In genomic region chr2:232597362-232598079, GRCh38 we compare ENCODE assay signal across 39 cellular contexts. TPM values are rescaled to one million over a fixed set of nuclear protein-coding genes. Genes with fewer than 3 reads are reported as not detected.
"Had no signal": no experiment of that assay in that cellular context is flagged by ENCODE, and none has a peak within 500 bp of the region (broad histone marks: within the 10 kb centered on the region; RNA-seq: fewer than 3 reads in every experiment).

No MANE protein-coding gene starts in this region.

- ATAC-seq: activated CD4-positive, alpha-beta T cell treated with anti-CD3 and anti-CD28 coated beads for 36 hours; activated CD4-positive, CD25-positive, alpha-beta regulatory T cell treated with anti-CD3 and anti-CD28 coated beads, Interleukin-2, amount 50 U/mL, for 24 hours; activated naive CD4-positive, alpha-beta T cell treated with anti-CD3 and anti-CD28 coated beads, Interleukin-2, amount 50 U/mL, for 72 hours; activated T-cell treated with anti-CD3 and anti-CD28 coated beads, Interleukin-2, amount 50 U/mL, for 4 hours; activated T-cell treated with anti-CD3 and anti-CD28 coated beads, Interleukin-2, amount 50 U/mL, for 72 hours; activated T-helper 17 cell treated with anti-CD3 and anti-CD28 coated beads, Interleukin-2, amount 50 U/mL, for 72 hours; body of pancreas had no signal

- H3K36me3 Mint-ChIP-seq: activated naive CD4-positive, alpha-beta T cell treated with anti-CD3 and anti-CD28 coated beads, Interleukin-2, amount 50 U/mL, for 72 hours; activated naive CD8-positive, alpha-beta T cell treated with anti-CD3 and anti-CD28 coated beads for 36 hours had no signal

- H3K27me3 ChIP-seq: adrenal gland, body of pancreas, brain microvascular endothelial cell, breast epithelium had no signal

- FAIRE-seq: astrocyte, TTC549 had no signal

- H3K4me1 ChIP-seq: body of pancreas, breast epithelium had no signal

- H3K27me3 Mint-ChIP-seq: activated CD4-positive, alpha-beta memory T cell treated with anti-CD3 and anti-CD28 coated beads, Interleukin-2, amount 10 ng/mL, durations not matched to agents 7 days and 5 days; activated CD4-positive, alpha-beta T cell treated with anti-CD3 and anti-CD28 coated beads for 36 hours; activated CD4-positive, alpha-beta T cell treated with anti-CD3 and anti-CD28 coated beads, Interleukin-2, amount 10 ng/mL, durations not matched to agents 7 days and 5 days; activated naive CD8-positive, alpha-beta T cell treated with anti-CD3 and anti-CD28 coated beads for 36 hours; activated T-helper 17 cell treated with anti-CD3 and anti-CD28 coated beads, Interleukin-2, amount 50 U/mL, for 72 hours had no signal

- H3K27ac ChIP-seq: adrenal gland, body of pancreas, brain microvascular endothelial cell, breast epithelium, VCaP had no signal

- H3K4me3 ChIP-seq: adrenal gland, body of pancreas, breast epithelium had no signal

- DNase-seq: activated CD4-positive, alpha-beta memory T cell treated with anti-CD3 and anti-CD28 coated beads, Interleukin-2, amount 10 ng/mL, durations not matched to agents 7 days and 5 days; activated CD4-positive, alpha-beta T cell treated with anti-CD3 and anti-CD28 coated beads for 1 hour; activated CD4-positive, alpha-beta T cell treated with anti-CD3 and anti-CD28 coated beads for 36 hours; activated CD4-positive, alpha-beta T cell treated with anti-CD3 and anti-CD28 coated beads for 48 hours; activated CD4-positive, alpha-beta T cell treated with anti-CD3 and anti-CD28 coated beads, Interleukin-2, amount 10 ng/mL, durations not matched to agents 7 days and 5 days; activated CD4-positive, alpha-beta T cell treated with anti-CD3 and anti-CD28 coated beads, Interleukin-2, amount 50 U/mL, for 48 hours; activated CD4-positive, CD25-positive, alpha-beta regulatory T cell; activated CD8-positive, alpha-beta memory T cell treated with anti-CD3 and anti-CD28 coated beads, Interleukin-2, amount 50 U/mL, for 4 hours; activated gamma-delta T cell treated with Interleukin-2 at 50 U/mL for 16 hours; activated naive CD4-positive, alpha-beta T cell; activated naive CD4-positive, alpha-beta T cell treated with anti-CD3 and anti-CD28 coated beads for 36 hours; activated naive CD4-positive, alpha-beta T cell treated with anti-CD3 and anti-CD28 coated beads, Interleukin-2, amount 50 U/mL, for 16 hours; activated naive CD8-positive, alpha-beta T cell treated with anti-CD3 and anti-CD28 coated beads for 36 hours; activated T-cell treated with anti-CD3 and anti-CD28 coated beads for 4 hours; activated T-cell treated with anti-CD3 and anti-CD28 coated beads, Interleukin-2, amount 50 U/mL, for 1 hour; activated T-cell treated with anti-CD3 and anti-CD28 coated beads, Interleukin-2, amount 50 U/mL, for 4 hours; activated T-cell treated with anti-CD3 and anti-CD28 coated beads, Interleukin-2, amount 50 U/mL, for 72 hours; adrenal gland; amniotic stem cell; body of pancreas; brain microvascular endothelial cell; central memory CD4-positive, alpha-beta T cell; T-helper 1 cell; T-helper 2 cell; T-helper 9 cell had no signal

- H3K27ac Mint-ChIP-seq: activated CD4-positive, alpha-beta memory T cell treated with anti-CD3 and anti-CD28 coated beads, Interleukin-2, amount 10 ng/mL, durations not matched to agents 7 days and 5 days; activated CD4-positive, alpha-beta T cell treated with anti-CD3 and anti-CD28 coated beads for 36 hours; activated CD4-positive, alpha-beta T cell treated with anti-CD3 and anti-CD28 coated beads, Interleukin-2, amount 10 ng/mL, durations not matched to agents 7 days and 5 days; activated naive CD4-positive, alpha-beta T cell treated with anti-CD3 and anti-CD28 coated beads for 36 hours; activated naive CD4-positive, alpha-beta T cell treated with anti-CD3 and anti-CD28 coated beads, Interleukin-2, amount 50 U/mL, for 72 hours; activated naive CD8-positive, alpha-beta T cell treated with anti-CD3 and anti-CD28 coated beads for 36 hours; activated T-cell treated with anti-CD3 and anti-CD28 coated beads, Interleukin-2, amount 50 U/mL, for 72 hours; activated T-helper 1 cell treated with anti-CD3 and anti-CD28 coated beads, Interleukin-12 subunit alpha, Interleukin-12 subunit beta, Interleukin-2, Interleukin-4 antibody, amounts not matched to agents 30 ng/mL and 10 ng/mL and 1 ng/mL, durations not matched to agents 14 hours and 24 hours and 36 hours; activated T-helper 17 cell treated with anti-CD3 and anti-CD28 coated beads, Interleukin-2, amount 50 U/mL, for 72 hours; T-helper 1 cell treated with Interleukin-12 subunit alpha and Interleukin-12 subunit beta and Interleukin-4 antibody, amounts not matched to agents 30 μg/mL and 1 μg/mL, for 36 hours; T-helper 2 cell treated with Interferon-gamma antibody and Interleukin-4, amounts not matched to agents 5 μg/mL and 100 μg/mL, for 36 hours had no signal

- H3K36me3 ChIP-seq: adrenal gland, brain microvascular endothelial cell, breast epithelium had no signal

- H3K4me3 Mint-ChIP-seq: activated CD4-positive, alpha-beta memory T cell treated with anti-CD3 and anti-CD28 coated beads, Interleukin-2, amount 10 ng/mL, durations not matched to agents 7 days and 5 days; activated CD4-positive, alpha-beta T cell treated with anti-CD3 and anti-CD28 coated beads for 36 hours; activated CD4-positive, alpha-beta T cell treated with anti-CD3 and anti-CD28 coated beads, Interleukin-2, amount 10 ng/mL, durations not matched to agents 7 days and 5 days; activated naive CD4-positive, alpha-beta T cell treated with anti-CD3 and anti-CD28 coated beads for 36 hours; activated naive CD8-positive, alpha-beta T cell treated with anti-CD3 and anti-CD28 coated beads for 36 hours; activated T-cell treated with anti-CD3 and anti-CD28 coated beads, Interleukin-2, amount 50 U/mL, for 4 hours; activated T-cell treated with anti-CD3 and anti-CD28 coated beads, Interleukin-2, amount 50 U/mL, for 72 hours; activated T-helper 1 cell treated with anti-CD3 and anti-CD28 coated beads, Interleukin-12 subunit alpha, Interleukin-12 subunit beta, Interleukin-2, Interleukin-4 antibody, amounts not matched to agents 30 ng/mL and 10 ng/mL and 1 ng/mL, durations not matched to agents 14 hours and 24 hours and 36 hours; activated T-helper 17 cell treated with anti-CD3 and anti-CD28 coated beads, Interleukin-2, amount 50 U/mL, for 72 hours; T-helper 1 cell treated with Interleukin-12 subunit alpha and Interleukin-12 subunit beta and Interleukin-4 antibody, amounts not matched to agents 30 μg/mL and 1 μg/mL, for 36 hours; T-helper 2 cell treated with Interferon-gamma antibody and Interleukin-4, amounts not matched to agents 5 μg/mL and 100 μg/mL, for 36 hours had no signal

- H3K9me3 Mint-ChIP-seq: activated CD4-positive, alpha-beta memory T cell treated with anti-CD3 and anti-CD28 coated beads, Interleukin-2, amount 10 ng/mL, durations not matched to agents 7 days and 5 days; activated CD4-positive, alpha-beta T cell treated with anti-CD3 and anti-CD28 coated beads, Interleukin-2, amount 10 ng/mL, durations not matched to agents 7 days and 5 days; activated naive CD4-positive, alpha-beta T cell treated with anti-CD3 and anti-CD28 coated beads, Interleukin-2, amount 50 U/mL, for 72 hours; activated naive CD8-positive, alpha-beta T cell treated with anti-CD3 and anti-CD28 coated beads for 36 hours; activated T-cell treated with anti-CD3 and anti-CD28 coated beads, Interleukin-2, amount 50 U/mL, for 4 hours; activated T-cell treated with anti-CD3 and anti-CD28 coated beads, Interleukin-2, amount 50 U/mL, for 72 hours; activated T-helper 1 cell treated with anti-CD3 and anti-CD28 coated beads, Interleukin-12 subunit alpha, Interleukin-12 subunit beta, Interleukin-2, Interleukin-4 antibody, amounts not matched to agents 30 ng/mL and 10 ng/mL and 1 ng/mL, durations not matched to agents 14 hours and 24 hours and 36 hours; activated T-helper 17 cell treated with anti-CD3 and anti-CD28 coated beads, Interleukin-2, amount 50 U/mL, for 72 hours; T-helper 1 cell treated with Interleukin-12 subunit alpha and Interleukin-12 subunit beta and Interleukin-4 antibody, amounts not matched to agents 30 μg/mL and 1 μg/mL, for 36 hours; T-helper 2 cell treated with Interferon-gamma antibody and Interleukin-4, amounts not matched to agents 5 μg/mL and 100 μg/mL, for 36 hours had no signal

- H3K9me3 ChIP-seq: adrenal gland, body of pancreas, breast epithelium had no signal

RNA-seq across cellular contexts. Expression of gene CHRNG, which starts 58.0 kb away (rescaled TPM):
- total RNA-seq: activated CD4-positive, alpha-beta memory T cell treated with anti-CD3 and anti-CD28 coated beads, Interleukin-2, amount 10 ng/mL, durations not matched to agents 7 days and 5 days; activated CD4-positive, alpha-beta T cell treated with anti-CD3 and anti-CD28 coated beads for 36 hours; activated CD4-positive, alpha-beta T cell treated with anti-CD3 and anti-CD28 coated beads, Interleukin-2, amount 10 ng/mL, durations not matched to agents 7 days and 5 days; activated CD8-positive, alpha-beta memory T cell treated with anti-CD3 and anti-CD28 coated beads for 36 hours; activated naive CD4-positive, alpha-beta T cell treated with anti-CD3 and anti-CD28 coated beads for 36 hours; activated naive CD4-positive, alpha-beta T cell treated with anti-CD3 and anti-CD28 coated beads, Interleukin-2, amount 50 U/mL, for 72 hours; activated naive CD8-positive, alpha-beta T cell treated with anti-CD3 and anti-CD28 coated beads for 36 hours; activated T-cell treated with anti-CD3 and anti-CD28 coated beads, Interleukin-2, amount 50 U/mL, for 4 hours; activated T-cell treated with anti-CD3 and anti-CD28 coated beads, Interleukin-2, amount 50 U/mL, for 72 hours; activated T-helper 1 cell treated with anti-CD3 and anti-CD28 coated beads, Interleukin-12 subunit alpha, Interleukin-12 subunit beta, Interleukin-2, Interleukin-4 antibody, amounts not matched to agents 30 ng/mL and 10 ng/mL and 1 ng/mL, durations not matched to agents 14 hours and 24 hours and 36 hours; activated T-helper 17 cell treated with anti-CD3 and anti-CD28 coated beads, Interleukin-2, amount 50 U/mL, for 72 hours; adrenal gland; aorta; astrocyte; body of pancreas; breast epithelium; cardiac septum; cerebellum had no signal
- polyA plus RNA-seq: aorta had no signal
